Comparison of ENCODE assay signal across 19 cellular contexts in the genomic region with DNA sequence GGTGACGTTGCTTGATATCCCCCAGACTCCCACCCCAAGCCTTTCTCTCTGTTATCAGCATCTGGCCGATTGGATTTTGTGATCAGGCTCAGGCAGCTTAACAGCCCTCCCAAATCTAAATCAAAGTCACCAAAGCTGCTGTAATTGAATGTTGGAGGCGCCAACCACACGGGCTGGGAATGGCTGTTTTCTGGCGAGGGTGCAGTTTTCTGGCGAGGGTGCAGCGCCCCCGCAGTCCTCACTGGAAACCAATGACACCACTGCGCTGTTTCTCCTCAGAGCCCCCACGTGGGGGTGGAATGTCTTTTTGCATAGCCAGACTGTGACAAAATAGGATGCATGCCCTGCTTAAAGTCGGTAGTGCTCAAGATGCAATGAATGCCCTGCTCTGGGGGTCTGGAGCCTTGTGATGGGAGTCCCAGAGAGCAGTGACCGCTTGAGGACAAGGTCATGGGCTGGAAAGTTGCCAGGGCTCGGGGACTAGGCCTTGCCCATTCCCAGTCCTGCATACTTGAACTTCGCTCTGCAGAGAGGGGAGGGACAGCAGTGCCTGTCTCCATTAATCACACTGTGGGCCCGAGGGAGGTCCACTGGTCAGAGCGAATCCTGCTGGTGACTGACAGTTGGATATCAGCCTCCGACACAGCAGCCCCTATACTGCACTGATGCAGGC.
DNase-seq lines count a peak whose midpoint lies in the region; ATAC-seq and TF ChIP-seq lines count a peak whose summit lies in the region.
"Had no signal": no experiment of that assay in that cellular context is flagged by ENCODE, and none has a peak within 500 bp of the region (broad histone marks: within the 10 kb centered on the region; RNA-seq: fewer than 3 reads in every experiment).

No MANE protein-coding gene starts in this region.

- H3K9ac ChIP-seq in H9 (ENCODE audit: extremely low read depth, insufficient read length, low read length), result no peak overlapping the region

- CTCF ChIA-PET in WTC11 (lab: Charles Lee), result interaction anchor here (0.7 to 1.3 kb wide), 4 partner anchors 11 to 550 kb away, joined by 3 to 4 read pairs (median 3); no protein-coding TSS in a partner anchor

- H3K79me1 ChIP-seq in H9 (ENCODE audit: insufficient read depth, low read depth, low read length, poor library complexity, severe bottlenecking), result no peaks in the 10 kb centered on the region

- no peak overlapping the region for H2BK20ac ChIP-seq in H9 (ENCODE audit: low read depth, low read length, poor library complexity, severe bottlenecking)

- H3K4me1 ChIP-seq in H9 (ENCODE audit: insufficient read depth, low read length), result no peaks in the 10 kb centered on the region

- TF ChIP-seq CTCF in H9 (conservative IDR thresholded peaks at IDR 0.05) (peak; percentile 48), WTC11 (IDR thresholded peaks at IDR 0.05) (no peak)

- H3K14ac ChIP-seq in H9 (ENCODE audit: insufficient read depth, low read length), result peak overlapping the region; percentile 2; the same call in 1 of the 2 replicates

- no peak overlapping the region for H3K4me3 Mint-ChIP-seq in H9
- no peak overlapping the region for H3K4me3 Mint-ChIP-seq in WTC11
- no peak overlapping the region for H3K4me3 Mint-ChIP-seq in natural killer cell treated with Interleukin-12 subunit alpha and Interleukin-12 subunit beta and Interleukin-15 and Interleukin-18, amount 100 ng/mL, for 72 hours
- H3K4me3 Mint-ChIP-seq: activated CD4-positive, alpha-beta T cell treated with anti-CD3 and anti-CD28 coated beads, Interleukin-2, amount 10 ng/mL, durations not matched to agents 7 days and 5 days; CD8-positive, alpha-beta T cell; effector memory CD8-positive, alpha-beta T cell; naive thymus-derived CD4-positive, alpha-beta T cell had no signal

- POLR2A ChIA-PET in WTC11 (lab: Charles Lee), result no interaction called here

- H3K4me1 Mint-ChIP-seq in H9 (peaks cover 0 to 8% of the 10 kb centered on the region in 2 experiments; a peak in 2 of 4 replicates), WTC11 (peaks cover 3% of the 10 kb centered on the region; the same call in 1 of the 2 replicates)
- peaks cover 0 to 2% of the 10 kb centered on the region in 2 donors for H3K4me1 Mint-ChIP-seq in natural killer cell treated with Interleukin-12 subunit alpha and Interleukin-12 subunit beta and Interleukin-15 and Interleukin-18, amount 100 ng/mL, for 72 hours (ENCODE audit: low read depth in 2 of 2)
- H3K4me1 Mint-ChIP-seq: activated CD4-positive, alpha-beta T cell treated with anti-CD3 and anti-CD28 coated beads, Interleukin-2, amount 10 ng/mL, durations not matched to agents 7 days and 5 days; naive thymus-derived CD4-positive, alpha-beta T cell had no signal

- no peaks in the 10 kb centered on the region for H3K23me2 ChIP-seq in H9 (ENCODE audit: insufficient read length, low read depth, low read length, poor library complexity, severe bottlenecking)

- H3T11ph ChIP-seq in H9 (ENCODE audit: low read length), result no peak overlapping the region

- H4K20me1 ChIP-seq in H9 (ENCODE audit: control insufficient read depth, insufficient read depth, insufficient read length), result no peaks in the 10 kb centered on the region

- no peaks in the 10 kb centered on the region for H3K9me3 Mint-ChIP-seq in H9
- no peaks in the 10 kb centered on the region for H3K9me3 Mint-ChIP-seq in WTC11
- H3K9me3 Mint-ChIP-seq in natural killer cell treated with Interleukin-12 subunit alpha and Interleukin-12 subunit beta and Interleukin-15 and Interleukin-18, amount 100 ng/mL, for 72 hours, result no peaks in the 10 kb centered on the region
- H3K9me3 Mint-ChIP-seq: activated CD4-positive, alpha-beta T cell treated with anti-CD3 and anti-CD28 coated beads, Interleukin-2, amount 10 ng/mL, durations not matched to agents 7 days and 5 days; CD8-positive, alpha-beta T cell; effector memory CD8-positive, alpha-beta T cell; naive thymus-derived CD4-positive, alpha-beta T cell had no signal

- ATAC-seq in WTC11 (peak; percentile 62), left lobe of liver (no peak), HG02678 (IDR thresholded peaks at IDR 0.05; ENCODE audit: unreplicated experiment) (no peak), HG02852 (IDR thresholded peaks at IDR 0.05; ENCODE audit: unreplicated experiment) (no peak)
- no peak for ATAC-seq in natural killer cell treated with Interleukin-12 subunit alpha and Interleukin-12 subunit beta and Interleukin-15 and Interleukin-18, amount 100 ng/mL, for 72 hours
- ATAC-seq: CD8-positive, alpha-beta T cell; effector memory CD8-positive, alpha-beta T cell; HCT116; left cardiac atrium; naive thymus-derived CD4-positive, alpha-beta T cell; PC-3 had no signal

- no peak overlapping the region for H3K27ac ChIP-seq in H9 (ENCODE audit: insufficient read length, low read depth, low read length)
- H3K27ac ChIP-seq: skin epidermis had no signal

- no peaks in the 10 kb centered on the region for H3K36me3 Mint-ChIP-seq in H9 (ENCODE audit: insufficient read depth in 1 of 3, low read depth in 3 of 3)
- no peaks in the 10 kb centered on the region for H3K36me3 Mint-ChIP-seq in WTC11
- H3K36me3 Mint-ChIP-seq in natural killer cell treated with Interleukin-12 subunit alpha and Interleukin-12 subunit beta and Interleukin-15 and Interleukin-18, amount 100 ng/mL, for 72 hours, result no peaks in the 10 kb centered on the region
- H3K36me3 Mint-ChIP-seq: CD8-positive, alpha-beta T cell; naive thymus-derived CD4-positive, alpha-beta T cell had no signal

- DNase-seq in H9, result peak; percentile 52
- DNase-seq in WTC11 (ENCODE audit: low spot score), result no peak
- DNase-seq in left lobe of liver (ENCODE audit: low spot score), result peak; percentile 40
- peak; percentile 9 for DNase-seq in stimulated activated CD8-positive, alpha-beta memory T cell treated with anti-CD3 and anti-CD28 coated beads, Interleukin-4, amount 100 ng/mL, for 48 hours
- DNase-seq in NK-92 treated with Interleukin-12 subunit alpha and Interleukin-12 subunit beta, amount 100 ng/mL, for 24 hours (lab: John Stamatoyannopoulos, UW), result no peak
- no peak for DNase-seq in natural killer cell treated with Interleukin-12 subunit alpha and Interleukin-12 subunit beta and Interleukin-15 and Interleukin-18, amount 100 ng/mL, for 72 hours (ENCODE audit: low spot score)
- DNase-seq: activated CD4-positive, alpha-beta T cell treated with anti-CD3 and anti-CD28 coated beads, Interleukin-2, amount 10 ng/mL, durations not matched to agents 7 days and 5 days; CD8-positive, alpha-beta T cell; effector memory CD8-positive, alpha-beta T cell; left cardiac atrium; MG63; NCI-H2171 treated with DMSO at 0.1 percent for 48 hours; PC-3; T-helper 1 cell had no signal

- H2BK15ac ChIP-seq in H9 (ENCODE audit: low read depth, low read length), result no peak overlapping the region

- no peaks in the 10 kb centered on the region for H3K27me3 Mint-ChIP-seq in H9 (ENCODE audit: low read depth)
- H3K27me3 Mint-ChIP-seq in WTC11 (ENCODE audit: low read depth), result no peaks in the 10 kb centered on the region
- H3K27me3 Mint-ChIP-seq in natural killer cell treated with Interleukin-12 subunit alpha and Interleukin-12 subunit beta and Interleukin-15 and Interleukin-18, amount 100 ng/mL, for 72 hours, result no peaks in the 10 kb centered on the region
- H3K27me3 Mint-ChIP-seq: activated CD4-positive, alpha-beta T cell treated with anti-CD3 and anti-CD28 coated beads, Interleukin-2, amount 10 ng/mL, durations not matched to agents 7 days and 5 days; effector memory CD8-positive, alpha-beta T cell; naive thymus-derived CD4-positive, alpha-beta T cell had no signal

- no peak overlapping the region for H2BK120ac ChIP-seq in H9 (ENCODE audit: low read depth, low read length, poor library complexity, severe bottlenecking)

- H3K27me3 ChIP-seq in H9 (ENCODE audit: insufficient read depth, low read length), result no peaks in the 10 kb centered on the region
- H3K27me3 ChIP-seq: MG63 had no signal

- no peak overlapping the region for H3K56ac ChIP-seq in H9 (ENCODE audit: insufficient read length, low read depth, low read length)

- H2BK5ac ChIP-seq in H9 (ENCODE audit: insufficient read length, low read length), result no peak overlapping the region

- no peak overlapping the region for H3K4ac ChIP-seq in H9 (ENCODE audit: low read depth, low read length)

- peak overlapping the region in 1 of 3 experiments; percentile 67; a peak in 1 of 7 replicates for H3K27ac Mint-ChIP-seq in H9
- H3K27ac Mint-ChIP-seq in WTC11, result no peak overlapping the region
- H3K27ac Mint-ChIP-seq in natural killer cell treated with Interleukin-12 subunit alpha and Interleukin-12 subunit beta and Interleukin-15 and Interleukin-18, amount 100 ng/mL, for 72 hours, result no peak overlapping the region
- H3K27ac Mint-ChIP-seq: activated CD4-positive, alpha-beta T cell treated with anti-CD3 and anti-CD28 coated beads, Interleukin-2, amount 10 ng/mL, durations not matched to agents 7 days and 5 days; CD8-positive, alpha-beta T cell; effector memory CD8-positive, alpha-beta T cell; naive thymus-derived CD4-positive, alpha-beta T cell had no signal

- no peak overlapping the region for H3K18ac ChIP-seq in H9 (ENCODE audit: insufficient read length, low read depth, low read length)

- no peak overlapping the region for H2AK5ac ChIP-seq in H9 (ENCODE audit: insufficient read length, low read length)

- H2BK12ac ChIP-seq in H9 (ENCODE audit: insufficient read length, low read depth, low read length), result no peak overlapping the region

- H4K91ac ChIP-seq in H9 (ENCODE audit: insufficient read length, low read depth, low read length), result no peak overlapping the region

- no peak overlapping the region for H4K8ac ChIP-seq in H9 (replicated peaks; ENCODE audit: insufficient read length, low read depth, low read length)

- H3K79me2 ChIP-seq in H9 (ENCODE audit: insufficient read depth, low read length), result no peaks in the 10 kb centered on the region

- H4K5ac ChIP-seq in H9 (ENCODE audit: insufficient read length, low read depth, low read length), result no peak overlapping the region

- WGBS in H9 (ENCODE audit: extremely low coverage, insufficient read length, low lambda C conversion rate), result no CpG with 5 or more reads among the region's 17 CpGs

- H3K9me3 ChIP-seq in H9 (ENCODE audit: control insufficient read depth, low read depth, low read length), result no peaks in the 10 kb centered on the region
- H3K9me3 ChIP-seq: MG63 had no signal

- H3K23ac ChIP-seq in H9 (ENCODE audit: insufficient read length, low read depth, low read length), result no peak overlapping the region

- no peak overlapping the region for H2AFZ ChIP-seq in H9 (ENCODE audit: low read length)

- H3K4me2 ChIP-seq in H9 (ENCODE audit: insufficient read depth, insufficient read length, low read length), result no peak overlapping the region

TF ChIP-seq in WTC11, 78 proteins besides CTCF, POLR2A, EP300 and RAD21 (continues in another document):
- TF ChIP-seq MYBL2 (CRISPR knock-in tag; IDR thresholded peaks at IDR 0.05) (no peak), ZNF232 (CRISPR knock-in tag; IDR thresholded peaks at IDR 0.05) (no peak)
- TF ChIP-seq, protein P1, sequence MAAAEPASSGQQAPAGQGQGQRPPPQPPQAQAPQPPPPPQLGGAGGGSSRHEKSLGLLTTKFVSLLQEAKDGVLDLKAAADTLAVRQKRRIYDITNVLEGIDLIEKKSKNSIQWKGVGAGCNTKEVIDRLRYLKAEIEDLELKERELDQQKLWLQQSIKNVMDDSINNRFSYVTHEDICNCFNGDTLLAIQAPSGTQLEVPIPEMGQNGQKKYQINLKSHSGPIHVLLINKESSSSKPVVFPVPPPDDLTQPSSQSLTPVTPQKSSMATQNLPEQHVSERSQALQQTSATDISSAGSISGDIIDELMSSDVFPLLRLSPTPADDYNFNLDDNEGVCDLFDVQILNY (CRISPR knock-in tag; IDR thresholded peaks at IDR 0.05), result no peak

Comparison
In these comparisons a context has a peak if more than half of its experiments do, and no peak if none do; other contexts are left out.
1. DNase-seq: peak in H9 (single experiment), left lobe of liver (single experiment) and stimulated activated CD8-positive, alpha-beta memory T cell treated with anti-CD3 and anti-CD28 coated beads, Interleukin-4, amount 100 ng/mL, for 48 hours (single experiment); none in WTC11 (single experiment), NK-92 treated with Interleukin-12 subunit alpha and Interleukin-12 subunit beta, amount 100 ng/mL, for 24 hours (single experiment) and natural killer cell treated with Interleukin-12 subunit alpha and Interleukin-12 subunit beta and Interleukin-15 and Interleukin-18, amount 100 ng/mL, for 72 hours (single experiment).